ENCODE assay signal across 8 cellular contexts in the genomic region with DNA sequence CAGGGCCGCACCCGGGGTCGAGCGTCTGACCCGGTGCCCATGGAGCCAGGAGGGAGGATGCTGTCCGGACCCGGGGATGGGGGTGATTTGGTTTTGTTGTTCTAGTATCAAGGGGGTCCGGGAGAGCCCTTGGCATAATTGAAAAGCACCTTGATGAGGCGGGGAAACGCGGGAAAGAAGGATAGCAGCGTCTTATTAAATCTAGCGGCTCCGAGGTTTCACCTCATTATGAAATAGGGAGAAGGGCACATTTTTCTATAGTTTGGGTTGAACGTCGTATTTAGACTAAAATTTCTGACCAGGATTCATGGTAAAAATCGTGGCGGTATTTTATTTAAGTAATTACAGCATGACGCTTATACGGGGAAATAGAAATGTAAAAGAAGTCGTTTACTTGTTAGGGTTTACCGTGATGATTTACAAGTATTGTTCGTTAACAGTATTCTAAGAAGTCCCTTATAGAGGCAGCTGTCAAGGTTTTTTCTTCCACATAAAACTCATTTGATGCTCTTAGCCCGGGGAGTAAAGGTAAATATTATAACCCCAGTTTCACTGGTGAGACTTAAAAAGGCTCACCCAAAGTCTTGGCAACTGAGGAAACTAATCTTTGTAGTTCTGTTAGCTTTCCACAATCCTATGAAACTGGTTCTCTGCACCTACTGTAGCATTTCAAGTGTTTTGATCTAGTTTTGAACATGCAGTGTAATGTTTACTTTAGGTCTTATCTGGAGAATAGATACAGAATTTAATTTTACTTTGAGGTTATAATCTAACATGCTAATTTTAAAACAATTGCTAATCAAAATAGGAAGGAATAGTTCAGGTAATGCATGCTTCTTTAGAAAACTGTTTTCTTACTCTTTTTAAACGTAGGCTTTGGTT. TPM values are rescaled to one million over a fixed set of nuclear protein-coding genes. Genes with fewer than 3 reads are reported as not detected.
DNase-seq lines count a peak whose midpoint lies in the region; ATAC-seq and TF ChIP-seq lines count a peak whose summit lies in the region.

No MANE protein-coding gene starts in this region.

- peak; percentile 1; the same call in 1 of the 3 replicates for ATAC-seq in SK-N-SH treated with all-trans-retinoic acid at 6 μM for 48 hours
- ATAC-seq in gastrocnemius medialis, result no peak
- ATAC-seq in GM18867 (IDR thresholded peaks at IDR 0.05; ENCODE audit: unreplicated experiment), result no peak

- H3K36me3 ChIP-seq in gastrocnemius medialis, result no peaks in the 10 kb centered on the region

- no peak for TF ChIP-seq CTCF in fibroblast of mammary gland (conservative IDR thresholded peaks at IDR 0.05; ENCODE audit: control insufficient read depth, insufficient read depth, low read depth, low read length)
- no peak for TF ChIP-seq CTCF in gastrocnemius medialis (IDR thresholded peaks at IDR 0.05 in 4 of 5, conservative IDR thresholded peaks at IDR 0.05 in 1 of 5)

- H3K27me3 ChIP-seq in gastrocnemius medialis, result no peaks in the 10 kb centered on the region

- DNase-seq in NCI-H345 (lab: John Stamatoyannopoulos, UW) (peak; percentile 49), NCI-H345 treated with DMSO at 0.1 percent for 48 hours (lab: John Stamatoyannopoulos, UW; ENCODE audit: unreplicated experiment) (no peak), fibroblast of mammary gland (ENCODE audit: low read depth) (no peak), gastrocnemius medialis (no peak), EL (no peak), retina (no peak)

- H3K4me3 ChIP-seq in fibroblast of mammary gland (ENCODE audit: control insufficient read depth, low read depth, low read length) (peak overlapping the region; percentile 91), gastrocnemius medialis (peak overlapping the region; percentile 76 to 98 (median 84))

- peak overlapping the region; percentile 92 to 98 (median 97) for H3K27ac ChIP-seq in gastrocnemius medialis

- in situ Hi-C loops in gastrocnemius medialis (cut with MboI; ENCODE audit: low sequenced_read_pairs in 4 of 4), result loop anchor here in 1 of 4 donors (25.0 kb wide), 1 partner anchor 933 kb away; a partner anchor contains a TSS

- intact Hi-C loops in gastrocnemius medialis (cut with DNase I; ENCODE audit: low total_unique reads), result loop anchor here (1.0 to 5.0 kb wide), 2 partner anchors 12 to 933 kb away; a partner anchor contains a TSS

- H3K4me1 ChIP-seq in gastrocnemius medialis, result peaks cover 44 to 46% of the 10 kb centered on the region in 2 donors

- H3K9me3 ChIP-seq in gastrocnemius medialis, result no peaks in the 10 kb centered on the region

- no peak for TF ChIP-seq POLR2A in gastrocnemius medialis (IDR thresholded peaks at IDR 0.05)

TF ChIP-seq in SK-N-SH treated with all-trans-retinoic acid at 6 μM for 48 hours, 23 proteins besides CTCF, POLR2A, EP300 and RAD21:
- TF ChIP-seq, protein P1, sequence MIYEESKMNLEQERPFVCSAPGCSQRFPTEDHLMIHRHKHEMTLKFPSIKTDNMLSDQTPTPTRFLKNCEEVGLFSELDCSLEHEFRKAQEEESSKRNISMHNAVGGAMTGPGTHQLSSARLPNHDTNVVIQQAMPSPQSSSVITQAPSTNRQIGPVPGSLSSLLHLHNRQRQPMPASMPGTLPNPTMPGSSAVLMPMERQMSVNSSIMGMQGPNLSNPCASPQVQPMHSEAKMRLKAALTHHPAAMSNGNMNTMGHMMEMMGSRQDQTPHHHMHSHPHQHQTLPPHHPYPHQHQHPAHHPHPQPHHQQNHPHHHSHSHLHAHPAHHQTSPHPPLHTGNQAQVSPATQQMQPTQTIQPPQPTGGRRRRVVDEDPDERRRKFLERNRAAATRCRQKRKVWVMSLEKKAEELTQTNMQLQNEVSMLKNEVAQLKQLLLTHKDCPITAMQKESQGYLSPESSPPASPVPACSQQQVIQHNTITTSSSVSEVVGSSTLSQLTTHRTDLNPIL (CRISPR knock-in tag; IDR thresholded peaks at IDR 0.05; ENCODE audit: low read depth), result no peak
- TF ChIP-seq, protein P2, sequence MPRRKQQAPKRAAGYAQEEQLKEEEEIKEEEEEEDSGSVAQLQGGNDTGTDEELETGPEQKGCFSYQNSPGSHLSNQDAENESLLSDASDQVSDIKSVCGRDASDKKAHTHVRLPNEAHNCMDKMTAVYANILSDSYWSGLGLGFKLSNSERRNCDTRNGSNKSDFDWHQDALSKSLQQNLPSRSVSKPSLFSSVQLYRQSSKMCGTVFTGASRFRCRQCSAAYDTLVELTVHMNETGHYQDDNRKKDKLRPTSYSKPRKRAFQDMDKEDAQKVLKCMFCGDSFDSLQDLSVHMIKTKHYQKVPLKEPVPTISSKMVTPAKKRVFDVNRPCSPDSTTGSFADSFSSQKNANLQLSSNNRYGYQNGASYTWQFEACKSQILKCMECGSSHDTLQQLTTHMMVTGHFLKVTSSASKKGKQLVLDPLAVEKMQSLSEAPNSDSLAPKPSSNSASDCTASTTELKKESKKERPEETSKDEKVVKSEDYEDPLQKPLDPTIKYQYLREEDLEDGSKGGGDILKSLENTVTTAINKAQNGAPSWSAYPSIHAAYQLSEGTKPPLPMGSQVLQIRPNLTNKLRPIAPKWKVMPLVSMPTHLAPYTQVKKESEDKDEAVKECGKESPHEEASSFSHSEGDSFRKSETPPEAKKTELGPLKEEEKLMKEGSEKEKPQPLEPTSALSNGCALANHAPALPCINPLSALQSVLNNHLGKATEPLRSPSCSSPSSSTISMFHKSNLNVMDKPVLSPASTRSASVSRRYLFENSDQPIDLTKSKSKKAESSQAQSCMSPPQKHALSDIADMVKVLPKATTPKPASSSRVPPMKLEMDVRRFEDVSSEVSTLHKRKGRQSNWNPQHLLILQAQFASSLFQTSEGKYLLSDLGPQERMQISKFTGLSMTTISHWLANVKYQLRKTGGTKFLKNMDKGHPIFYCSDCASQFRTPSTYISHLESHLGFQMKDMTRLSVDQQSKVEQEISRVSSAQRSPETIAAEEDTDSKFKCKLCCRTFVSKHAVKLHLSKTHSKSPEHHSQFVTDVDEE (CRISPR knock-in tag; IDR thresholded peaks at IDR 0.05), result 0 out of 2 replicates have a peak, but pooled peaks have one; percentile 6
- no peak for TF ChIP-seq ZNF8 (CRISPR knock-in tag; IDR thresholded peaks at IDR 0.05)

RNA-seq across cellular contexts. Expression of a gene that starts 0.8 kb away (rescaled TPM):
- total RNA-seq in gastrocnemius medialis, result 10 to 100 TPM; 10.4 to 67.3 (median 25.7) TPM

RNA-seq across cellular contexts. Expression of a gene that starts 12.5 kb away (rescaled TPM):
- total RNA-seq in gastrocnemius medialis, result 100 to 1,000 TPM in 3 of 4 donors, 10 to 100 TPM in 1; 97.3 to 135 (median 112) TPM

RNA-seq across cellular contexts. Expression of a gene that starts 47.2 kb away (rescaled TPM):
- total RNA-seq in gastrocnemius medialis, result not detected
